Comparison of ENCODE assay signal across 16 cellular contexts in the genomic region with DNA sequence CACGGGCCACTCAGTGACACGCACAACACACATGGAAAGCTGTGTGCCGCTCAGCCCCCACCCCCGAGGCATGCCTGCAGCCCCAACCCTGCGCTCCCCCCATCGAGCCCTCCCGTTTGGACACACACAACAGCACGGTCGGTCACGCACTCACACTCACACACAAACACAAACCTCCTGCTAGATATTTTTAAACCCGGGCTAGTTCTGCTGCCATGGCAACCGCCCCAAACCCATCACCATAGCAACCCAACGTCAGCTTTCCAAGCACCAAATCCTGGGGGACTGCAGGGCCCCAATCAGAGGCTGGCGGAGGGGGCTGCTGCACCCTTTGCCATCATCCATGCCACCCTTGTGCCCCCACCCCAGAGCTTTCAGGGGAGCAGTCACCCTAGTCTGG. TPM values are rescaled to one million over a fixed set of nuclear protein-coding genes. Genes with fewer than 3 reads are reported as not detected.
DNase-seq lines count a peak whose midpoint lies in the region; ATAC-seq and TF ChIP-seq lines count a peak whose summit lies in the region.
"Had no signal": no experiment of that assay in that cellular context is flagged by ENCODE, and none has a peak within 500 bp of the region (broad histone marks: within the 10 kb centered on the region; RNA-seq: fewer than 3 reads in every experiment).

No MANE protein-coding gene starts in this region.

- ATAC-seq in SK-N-SH treated with all-trans-retinoic acid at 6 μM for 48 hours (no peak), HG02763 (IDR thresholded peaks at IDR 0.05; ENCODE audit: unreplicated experiment) (no peak)
- ATAC-seq: left lobe of liver; stimulated activated naive CD8-positive, alpha-beta T cell treated with anti-CD3 and anti-CD28 coated beads, Interleukin-15, amount 100 ng/mL, for 72 hours had no signal

- H3K27me3 Mint-ChIP-seq in glutamatergic neuron (ENCODE audit: unreplicated experiment) (peaks cover 24% of the 10 kb centered on the region), type B pancreatic cell (peaks cover 73% of the 10 kb centered on the region)

- TF ChIP-seq CTCF in glutamatergic neuron (IDR thresholded peaks at IDR 0.05; ENCODE audit: partially characterized antibody, unreplicated experiment), result no peak
- no peak for TF ChIP-seq CTCF in type B pancreatic cell (conservative IDR thresholded peaks at IDR 0.05)

- H3K4me1 Mint-ChIP-seq in glutamatergic neuron (ENCODE audit: low read depth, unreplicated experiment) (peaks cover 27% of the 10 kb centered on the region), type B pancreatic cell (ENCODE audit: unreplicated experiment) (peaks cover 18% of the 10 kb centered on the region)

- H3K9me3 Mint-ChIP-seq in glutamatergic neuron (ENCODE audit: unreplicated experiment), result peaks cover 20% of the 10 kb centered on the region
- no peaks in the 10 kb centered on the region for H3K9me3 Mint-ChIP-seq in type B pancreatic cell
- H3K9me3 Mint-ChIP-seq: stimulated activated naive CD8-positive, alpha-beta T cell treated with anti-CD3 and anti-CD28 coated beads, Interleukin-15, amount 100 ng/mL, for 72 hours; T-helper 1 cell treated with Interleukin-12 subunit alpha and Interleukin-12 subunit beta and Interleukin-4 antibody, amounts not matched to agents 30 μg/mL and 1 μg/mL, for 36 hours had no signal

- H3K4me3 Mint-ChIP-seq in glutamatergic neuron (ENCODE audit: unreplicated experiment), result peak overlapping the region; percentile 85
- peak overlapping the region; percentile 10 for H3K4me3 Mint-ChIP-seq in type B pancreatic cell
- H3K4me3 Mint-ChIP-seq: stimulated activated naive CD8-positive, alpha-beta T cell treated with anti-CD3 and anti-CD28 coated beads, Interleukin-15, amount 100 ng/mL, for 72 hours; T-helper 1 cell treated with Interleukin-12 subunit alpha and Interleukin-12 subunit beta and Interleukin-4 antibody, amounts not matched to agents 30 μg/mL and 1 μg/mL, for 36 hours had no signal

- H3K36me3 Mint-ChIP-seq in glutamatergic neuron (ENCODE audit: unreplicated experiment) (peaks cover 5% of the 10 kb centered on the region), type B pancreatic cell (no peaks in the 10 kb centered on the region)

- H3K27ac Mint-ChIP-seq in glutamatergic neuron (ENCODE audit: unreplicated experiment) (peak overlapping the region; percentile 91), type B pancreatic cell (no peak overlapping the region)
- H3K27ac Mint-ChIP-seq: stimulated activated naive CD8-positive, alpha-beta T cell treated with anti-CD3 and anti-CD28 coated beads, Interleukin-15, amount 100 ng/mL, for 72 hours; T-helper 1 cell treated with Interleukin-12 subunit alpha and Interleukin-12 subunit beta and Interleukin-4 antibody, amounts not matched to agents 30 μg/mL and 1 μg/mL, for 36 hours had no signal

- DNase-seq in NCI-H524 (lab: John Stamatoyannopoulos, UW), result peak; percentile 33 to 60
- no peak for DNase-seq in NCI-H524 treated with DMSO at 0.1 percent for 48 hours (lab: John Stamatoyannopoulos, UW)
- DNase-seq in amygdala (lab: John Stamatoyannopoulos, UW), result peak in 38 of 56 donors; percentile 13 to 81 (median 50)
- peak; percentile 79 for DNase-seq in glutamatergic neuron
- DNase-seq in type B pancreatic cell (ENCODE audit: extremely low spot score, unreplicated experiment), result no peak
- DNase-seq in AG08396 (ENCODE audit: low spot score), result no peak
- DNase-seq: activated effector memory CD4-positive, alpha-beta T cell treated with Interleukin-2 at 50 U/mL for 16 hours; aorta; NCI-H1930; stimulated activated naive CD8-positive, alpha-beta T cell treated with anti-CD3 and anti-CD28 coated beads, Interleukin-15, amount 100 ng/mL, for 72 hours; uterus had no signal

TF ChIP-seq in SK-N-SH treated with all-trans-retinoic acid at 6 μM for 48 hours, 23 proteins besides CTCF, POLR2A, EP300 and RAD21:
- no peak for TF ChIP-seq OSR1 (CRISPR knock-in tag; IDR thresholded peaks at IDR 0.05)
- TF ChIP-seq, protein P1, sequence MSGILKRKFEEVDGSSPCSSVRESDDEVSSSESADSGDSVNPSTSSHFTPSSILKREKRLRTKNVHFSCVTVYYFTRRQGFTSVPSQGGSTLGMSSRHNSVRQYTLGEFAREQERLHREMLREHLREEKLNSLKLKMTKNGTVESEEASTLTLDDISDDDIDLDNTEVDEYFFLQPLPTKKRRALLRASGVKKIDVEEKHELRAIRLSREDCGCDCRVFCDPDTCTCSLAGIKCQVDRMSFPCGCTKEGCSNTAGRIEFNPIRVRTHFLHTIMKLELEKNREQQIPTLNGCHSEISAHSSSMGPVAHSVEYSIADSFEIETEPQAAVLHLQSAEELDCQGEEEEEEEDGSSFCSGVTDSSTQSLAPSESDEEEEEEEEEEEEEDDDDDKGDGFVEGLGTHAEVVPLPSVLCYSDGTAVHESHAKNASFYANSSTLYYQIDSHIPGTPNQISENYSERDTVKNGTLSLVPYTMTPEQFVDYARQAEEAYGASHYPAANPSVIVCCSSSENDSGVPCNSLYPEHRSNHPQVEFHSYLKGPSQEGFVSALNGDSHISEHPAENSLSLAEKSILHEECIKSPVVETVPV (CRISPR knock-in tag; IDR thresholded peaks at IDR 0.05), result no peak
- TF ChIP-seq ARNTL (CRISPR knock-in tag; IDR thresholded peaks at IDR 0.05; ENCODE audit: borderline replicate concordance, low read depth), result no peak
- TF ChIP-seq ZC3H10 (CRISPR knock-in tag; IDR thresholded peaks at IDR 0.05), result no peak
- no peak for TF ChIP-seq ISL1 (CRISPR knock-in tag; IDR thresholded peaks at IDR 0.05)
- TF ChIP-seq ZFP30 (CRISPR knock-in tag; IDR thresholded peaks at IDR 0.05), result no peak
- no peak for TF ChIP-seq ZNF565 (CRISPR knock-in tag; conservative IDR thresholded peaks at IDR 0.05; ENCODE audit: low read depth)
- no peak for TF ChIP-seq ESRRG (CRISPR knock-in tag; IDR thresholded peaks at IDR 0.05)
- no peak for TF ChIP-seq ZNF8 (CRISPR knock-in tag; IDR thresholded peaks at IDR 0.05)
- no peak for TF ChIP-seq RARB (CRISPR knock-in tag; IDR thresholded peaks at IDR 0.05)
- no peak for TF ChIP-seq CSDC2 (CRISPR knock-in tag; IDR thresholded peaks at IDR 0.05)
- TF ChIP-seq, protein P2, sequence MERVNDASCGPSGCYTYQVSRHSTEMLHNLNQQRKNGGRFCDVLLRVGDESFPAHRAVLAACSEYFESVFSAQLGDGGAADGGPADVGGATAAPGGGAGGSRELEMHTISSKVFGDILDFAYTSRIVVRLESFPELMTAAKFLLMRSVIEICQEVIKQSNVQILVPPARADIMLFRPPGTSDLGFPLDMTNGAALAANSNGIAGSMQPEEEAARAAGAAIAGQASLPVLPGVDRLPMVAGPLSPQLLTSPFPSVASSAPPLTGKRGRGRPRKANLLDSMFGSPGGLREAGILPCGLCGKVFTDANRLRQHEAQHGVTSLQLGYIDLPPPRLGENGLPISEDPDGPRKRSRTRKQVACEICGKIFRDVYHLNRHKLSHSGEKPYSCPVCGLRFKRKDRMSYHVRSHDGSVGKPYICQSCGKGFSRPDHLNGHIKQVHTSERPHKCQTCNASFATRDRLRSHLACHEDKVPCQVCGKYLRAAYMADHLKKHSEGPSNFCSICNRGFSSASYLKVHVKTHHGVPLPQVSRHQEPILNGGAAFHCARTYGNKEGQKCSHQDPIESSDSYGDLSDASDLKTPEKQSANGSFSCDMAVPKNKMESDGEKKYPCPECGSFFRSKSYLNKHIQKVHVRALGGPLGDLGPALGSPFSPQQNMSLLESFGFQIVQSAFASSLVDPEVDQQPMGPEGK (CRISPR knock-in tag; IDR thresholded peaks at IDR 0.05; ENCODE audit: borderline replicate concordance), result no peak

RNA-seq across cellular contexts. Expression of a gene that starts 2.5 kb away (rescaled TPM):
- total RNA-seq in glutamatergic neuron (ENCODE audit: unreplicated experiment), result 163 TPM
- total RNA-seq in type B pancreatic cell (ENCODE audit: low replicate concordance), result 0.17 and 5.0 TPM in 2 replicates
- total RNA-seq: hepatocyte had no signal

RNA-seq across cellular contexts. Expression of a gene that starts 19.1 kb away (rescaled TPM):
- total RNA-seq in glutamatergic neuron (ENCODE audit: unreplicated experiment) (33.5 TPM), type B pancreatic cell (ENCODE audit: low replicate concordance) (16.9 and 19.4 TPM in 2 replicates)

RNA-seq across cellular contexts. Expression of a gene that starts 46.7 kb away (rescaled TPM):
- total RNA-seq in glutamatergic neuron (ENCODE audit: unreplicated experiment) (not detected), type B pancreatic cell (ENCODE audit: low replicate concordance) (not detected in 2 replicates)
- total RNA-seq: hepatocyte, uterus had no signal

Comparison
In these comparisons a context has a peak if more than half of its experiments do, and no peak if none do; other contexts are left out.
1. DNase-seq: peak in NCI-H524 (2 of 2), amygdala (38 of 56) and glutamatergic neuron (single experiment); none in NCI-H524 treated with DMSO at 0.1 percent for 48 hours (single experiment), type B pancreatic cell (single experiment) and AG08396 (single experiment).
2. RNA of a gene that starts 2.5 kb away (total RNA-seq): 163 TPM in glutamatergic neuron (single experiment); 0.17 to 5.0 TPM in type B pancreatic cell; every median in the first group is over 10 times any median in the second.